18 cellular contexts compared by ENCODE assay signal in the genomic region with DNA sequence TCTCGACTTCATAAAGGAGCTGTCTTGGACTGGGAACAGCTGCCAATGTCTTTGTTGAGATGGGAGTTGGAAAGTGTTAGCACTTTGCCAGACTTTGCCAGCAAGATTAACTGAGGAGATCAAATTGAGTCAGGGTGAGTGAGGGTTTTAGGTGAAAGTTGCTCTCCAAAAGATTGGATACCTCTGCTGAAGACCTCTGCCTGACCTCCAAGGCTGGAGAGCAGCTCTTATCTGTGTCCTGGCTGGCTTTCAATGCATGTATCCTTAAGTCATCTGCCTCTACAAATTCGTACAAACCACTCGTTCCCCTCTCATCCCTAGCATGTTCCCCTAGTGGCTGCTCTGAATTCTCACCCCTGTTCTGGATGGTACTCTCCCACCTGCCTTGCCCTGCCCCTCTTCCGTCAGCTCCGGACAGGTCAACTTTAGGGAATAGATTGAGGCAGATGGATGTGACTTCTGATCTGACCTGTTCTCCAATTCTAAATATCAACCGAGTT. TPM values are rescaled to one million over a fixed set of nuclear protein-coding genes. Genes with fewer than 3 reads are reported as not detected.
DNase-seq lines count a peak whose midpoint lies in the region; ATAC-seq and TF ChIP-seq lines count a peak whose summit lies in the region.
"Had no signal": no experiment of that assay in that cellular context is flagged by ENCODE, and none has a peak within 500 bp of the region (broad histone marks: within the 10 kb centered on the region; RNA-seq: fewer than 3 reads in every experiment).

A gene with protein sequence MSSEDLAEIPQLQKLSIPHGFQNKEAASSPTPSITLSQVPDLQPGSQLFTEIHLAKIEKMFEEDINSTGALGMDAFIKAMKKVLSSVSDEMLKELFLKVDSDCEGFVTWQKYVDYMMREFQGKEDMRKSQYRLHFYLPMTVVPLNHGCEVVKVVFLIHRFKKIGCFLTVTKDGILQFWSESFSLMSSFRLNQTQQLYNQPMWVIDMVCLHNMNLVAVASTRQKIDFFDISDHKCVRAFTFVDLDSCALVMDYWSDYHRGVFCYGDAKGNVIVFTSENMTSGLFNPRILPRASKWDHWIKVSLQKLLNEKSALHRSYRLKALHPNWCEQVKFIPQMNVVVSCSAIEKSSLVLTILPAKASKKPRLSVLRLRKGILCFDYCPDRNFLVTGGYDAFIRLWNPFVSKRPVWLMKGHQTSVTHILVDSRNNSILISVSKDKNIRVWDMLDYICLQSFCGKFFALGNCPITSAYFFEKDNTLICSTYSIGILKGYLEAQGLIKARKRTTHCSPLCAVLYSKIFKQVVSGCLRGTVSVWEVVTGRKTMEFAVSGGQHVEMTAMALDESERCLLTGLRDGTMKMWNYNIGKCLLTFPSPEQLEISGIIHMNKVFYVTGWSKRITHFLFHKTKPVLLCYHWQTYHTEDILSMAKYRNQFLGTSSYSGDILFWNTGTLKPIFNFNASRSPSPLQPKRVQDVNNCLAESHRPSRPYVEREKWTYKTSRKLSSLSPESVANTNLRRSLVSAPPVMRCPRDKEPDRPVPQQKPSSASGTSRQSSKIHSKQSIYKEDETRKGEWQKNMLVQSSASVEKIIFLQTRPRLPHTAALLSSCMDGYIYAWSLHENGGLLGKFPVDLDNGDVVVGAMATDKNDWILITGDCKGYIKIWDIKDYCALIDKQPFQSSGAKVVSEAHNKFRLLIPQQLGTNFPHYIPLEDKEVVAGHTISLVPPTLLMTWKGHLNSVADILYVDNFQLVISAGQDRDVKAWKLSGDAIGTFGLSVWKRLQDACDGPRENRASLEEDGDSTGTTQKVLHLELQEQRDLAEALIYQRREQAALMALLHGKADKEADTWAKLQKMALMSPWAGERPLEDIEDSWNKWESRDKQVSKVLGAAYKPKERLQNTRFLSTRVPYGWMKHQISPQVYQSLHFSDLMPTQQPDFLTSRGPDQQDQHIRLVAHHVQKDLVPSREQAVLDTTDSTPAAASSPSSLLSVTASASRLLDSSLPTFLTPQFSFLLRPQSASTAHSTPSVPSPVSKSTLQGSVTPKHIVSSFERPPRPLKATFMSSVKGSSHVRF (plus strand): TSS at position 51 of the 500 bp plus-strand sequence. CDS start 4,870 bp downstream, outside the sequence.

- H2AFZ ChIP-seq in OCI-LY7 (ENCODE audit: low read length), result no peak within 1 kb of the TSS
- H2AFZ ChIP-seq: GM23248 had no signal

- H3K4me3 ChIP-seq in A673 (ENCODE audit: low read depth, low read length, poor library complexity, severe bottlenecking) (no peak within 1 kb of the TSS), OCI-LY7 (ENCODE audit: low read depth, low read length, poor library complexity, severe bottlenecking) (no peak within 1 kb of the TSS)
- H3K4me3 ChIP-seq: coronary artery, GM23248, lung, skin epidermis had no signal

- CTCF ChIA-PET in A673 (lab: Charles Lee), result no interaction called here
- CTCF ChIA-PET in CD4-positive, alpha-beta T cell (lab: Charles Lee), result interaction anchor here (0.6 kb wide), 1 partner anchor 17 kb away, joined by 3 read pairs; no protein-coding TSS in a partner anchor
- CTCF ChIA-PET in OCI-LY7 (lab: Charles Lee; ENCODE audit: unreplicated experiment), result no interaction called here

- no peak within 1 kb of the TSS for H3K4me3 Mint-ChIP-seq in CD4-positive, alpha-beta T cell
- H3K4me3 Mint-ChIP-seq: CD14-positive monocyte had no signal

- no peaks in the 10 kb centered on the region for H3K9me3 ChIP-seq in A673 (ENCODE audit: low read depth, low read length, poor library complexity, severe bottlenecking)
- H3K9me3 ChIP-seq in CD4-positive, alpha-beta T cell (ENCODE audit: control insufficient read depth, low read length), result no peaks in the 10 kb centered on the region
- no peaks in the 10 kb centered on the region for H3K9me3 ChIP-seq in OCI-LY7 (ENCODE audit: low read length)

- no peaks in the 10 kb centered on the region for H3K79me2 ChIP-seq in OCI-LY7 (ENCODE audit: insufficient read depth, low read depth, low read length)

- H4K20me1 ChIP-seq in OCI-LY7 (ENCODE audit: insufficient read depth, low read length), result no peaks in the 10 kb centered on the region

- H3K9me3 Mint-ChIP-seq in CD4-positive, alpha-beta T cell, result no peaks in the 10 kb centered on the region
- H3K9me3 Mint-ChIP-seq: CD14-positive monocyte had no signal

- TF ChIP-seq CTCF in A673 (conservative IDR thresholded peaks at IDR 0.05; ENCODE audit: low read depth, low read length), result 0 out of 2 replicates have a peak, but pooled peaks have one; percentile 14
- no peak for TF ChIP-seq CTCF in CD4-positive, alpha-beta T cell (IDR thresholded peaks at IDR 0.05)
- TF ChIP-seq CTCF in OCI-LY7 (conservative IDR thresholded peaks at IDR 0.05; ENCODE audit: low read length), result peak; percentile 38; the same call in 1 of the 2 replicates

- POLR2A ChIA-PET in A673 (lab: Charles Lee; ENCODE audit: low non-redundant PET) (no interaction called here), OCI-LY7 (lab: Charles Lee) (no interaction called here)
- POLR2A ChIA-PET in CD4-positive, alpha-beta T cell (lab: Charles Lee), result no interaction called here

- BruUV-seq in A673 (replicated peaks; lab: Mats Ljungman, UMichigan), result no TSS peak
- BruUV-seq in OCI-LY7 (replicated peaks; lab: Mats Ljungman, UMichigan), result no TSS peak

- H3K27ac ChIP-seq in A673 (ENCODE audit: low read depth, low read length, poor library complexity, severe bottlenecking) (no peak within 1 kb of the TSS), OCI-LY7 (ENCODE audit: low read depth, low read length, poor library complexity, severe bottlenecking) (no peak within 1 kb of the TSS)
- no peak within 1 kb of the TSS for H3K27ac ChIP-seq in CD4-positive, alpha-beta T cell (ENCODE audit: low read depth, low read length)
- H3K27ac ChIP-seq: coronary artery, GM23248, HL-60, skin epidermis had no signal

- no peak within 1 kb of the TSS for H3K4me2 ChIP-seq in OCI-LY7 (ENCODE audit: low read length)

- DNase-seq in A673 (ENCODE audit: low spot score), result no peak
- no peak for DNase-seq in CD4-positive, alpha-beta T cell
- DNase-seq in OCI-LY7 (ENCODE audit: low spot score), result no peak
- no peak for DNase-seq in left ventricle myocardium superior
- DNase-seq in superior temporal gyrus (ENCODE audit: extremely low spot score), result no peak
- no peak for DNase-seq in NK-92 treated with Interleukin-12 subunit alpha and Interleukin-12 subunit beta, amount 100 ng/mL, for 24 hours (lab: John Stamatoyannopoulos, UW)
- DNase-seq: GM23248, NCI-H1930, NCI-H748 treated with DMSO at 0.1 percent for 48 hours, occipital lobe, SHP77 had no signal

- no peaks in the 10 kb centered on the region for H3K9me2 ChIP-seq in OCI-LY7 (ENCODE audit: insufficient read depth, low read length)

- peak within 1 kb of the TSS; percentile 58 for H3K27ac Mint-ChIP-seq in CD4-positive, alpha-beta T cell

- peaks cover 48% of the 10 kb centered on the region for H3K36me3 Mint-ChIP-seq in CD4-positive, alpha-beta T cell (ENCODE audit: low read depth)

- H3K4me1 Mint-ChIP-seq in CD4-positive, alpha-beta T cell (ENCODE audit: low read depth), result peaks cover 36% of the 10 kb centered on the region
- H3K4me1 Mint-ChIP-seq: CD14-positive monocyte had no signal

- peaks cover 8% of the 10 kb centered on the region for H3K36me3 ChIP-seq in A673 (ENCODE audit: insufficient read depth, low read length, poor library complexity, severe bottlenecking)
- H3K36me3 ChIP-seq in OCI-LY7 (ENCODE audit: insufficient read depth, low read length), result peaks cover 6% of the 10 kb centered on the region; the same call in 1 of the 2 replicates

- H3K27me3 ChIP-seq in A673 (replicated peaks; ENCODE audit: insufficient read depth, low read depth, low read length, poor library complexity), result no peaks in the 10 kb centered on the region
- no peaks in the 10 kb centered on the region for H3K27me3 ChIP-seq in CD4-positive, alpha-beta T cell (ENCODE audit: control insufficient read depth, insufficient read depth, low read length)

- H3K4me1 ChIP-seq in A673 (ENCODE audit: insufficient read depth, low read length, poor library complexity, severe bottlenecking) (no peaks in the 10 kb centered on the region), OCI-LY7 (ENCODE audit: insufficient read depth, low read length, poor library complexity, severe bottlenecking) (no peaks in the 10 kb centered on the region)

- no peak for ATAC-seq in CD4-positive, alpha-beta T cell (ENCODE audit: poor library complexity)
- peak; percentile 54 for ATAC-seq in left ventricle myocardium superior
- ATAC-seq in HG02852 (IDR thresholded peaks at IDR 0.05; ENCODE audit: unreplicated experiment), result no peak
- no peak for ATAC-seq in HG03469 (IDR thresholded peaks at IDR 0.05; ENCODE audit: unreplicated experiment)

- H3K27me3 Mint-ChIP-seq in CD4-positive, alpha-beta T cell, result no peaks in the 10 kb centered on the region

- intact Hi-C loops in A673 (cut with micrococcal nuclease; ENCODE audit: unreplicated experiment) (loop anchor here (5.0 kb wide), 1 partner anchor 37 kb away; no protein-coding TSS in a partner anchor), OCI-LY7 (cut with micrococcal nuclease; ENCODE audit: unreplicated experiment) (no loop called here), left ventricle myocardium superior (cut with micrococcal nuclease) (no loop called here)
- intact Hi-C loops in CD4-positive, alpha-beta T cell (cut with DNase I, micrococcal nuclease), result no loop called here

RNA-seq across cellular contexts. Expression of the gene that starts here (rescaled TPM):
- total RNA-seq in A673 (2021), result 0.13 TPM in 1 of 2 replicates, not detected in the other
- 1 to 10 TPM in 1 of 2 experiments, under 1 TPM in 1; 0.81 to 2.5 TPM for total RNA-seq in CD4-positive, alpha-beta T cell
- 0.57 TPM in 1 of 2 replicates, not detected in the other for total RNA-seq in OCI-LY7 (2014; rRNA removed; shearing (Covaris generic))
- not detected in 2 replicates for total RNA-seq in OCI-LY7 (2022)
- not detected for total RNA-seq in left ventricle myocardium superior
- total RNA-seq: GM23248, occipital lobe had no signal

Comparison
In these comparisons a context has a peak if more than half of its experiments do, and no peak if none do; other contexts are left out.
1. Peak in ATAC-seq in left ventricle myocardium superior; RNA of the gene not detected or under 1 TPM.